Comparison of ENCODE assay signal across 2 cellular contexts in the genomic region with DNA sequence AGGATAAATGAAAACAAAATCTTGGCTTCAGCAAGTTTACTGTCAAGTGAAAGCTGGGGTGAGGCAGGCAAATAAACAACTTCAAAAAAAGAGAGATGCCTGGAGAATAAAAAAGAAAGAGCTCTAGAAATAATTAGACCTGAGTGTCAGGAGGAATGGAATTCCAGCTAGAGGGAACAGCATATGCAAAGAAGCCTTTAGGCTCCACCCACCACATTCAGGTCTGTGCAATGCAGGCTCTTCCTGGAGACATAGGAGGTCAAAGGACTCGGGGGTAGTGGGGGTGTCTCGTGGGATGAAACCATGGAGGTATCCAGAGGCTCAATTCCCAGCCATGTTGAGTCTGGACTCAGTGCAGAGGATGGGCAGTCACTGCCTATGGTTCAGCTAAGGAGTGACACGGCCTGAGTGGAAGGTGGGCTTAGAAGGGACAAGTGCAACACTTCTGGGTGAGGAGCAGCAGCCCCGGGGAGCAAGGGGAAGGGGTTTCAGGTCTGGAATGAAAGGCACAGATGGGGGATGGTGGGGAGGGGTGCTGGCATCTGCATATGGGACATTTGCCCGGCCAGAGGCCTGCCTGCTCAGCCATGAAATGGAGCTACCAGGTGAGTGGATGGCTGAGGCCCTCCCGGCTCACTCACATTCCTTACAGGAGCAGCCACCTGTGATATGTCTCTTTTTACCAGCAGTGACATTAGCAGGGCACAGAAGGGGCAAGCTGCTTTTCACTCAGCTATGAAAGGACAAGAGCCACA.
TF ChIP-seq lines count a peak whose summit lies in the region.

No MANE protein-coding gene starts in this region.

TF ChIP-seq in GM23338, 12 proteins besides CTCF, POLR2A, EP300 and RAD21 (continued from another document):
- TF ChIP-seq, protein P1, sequence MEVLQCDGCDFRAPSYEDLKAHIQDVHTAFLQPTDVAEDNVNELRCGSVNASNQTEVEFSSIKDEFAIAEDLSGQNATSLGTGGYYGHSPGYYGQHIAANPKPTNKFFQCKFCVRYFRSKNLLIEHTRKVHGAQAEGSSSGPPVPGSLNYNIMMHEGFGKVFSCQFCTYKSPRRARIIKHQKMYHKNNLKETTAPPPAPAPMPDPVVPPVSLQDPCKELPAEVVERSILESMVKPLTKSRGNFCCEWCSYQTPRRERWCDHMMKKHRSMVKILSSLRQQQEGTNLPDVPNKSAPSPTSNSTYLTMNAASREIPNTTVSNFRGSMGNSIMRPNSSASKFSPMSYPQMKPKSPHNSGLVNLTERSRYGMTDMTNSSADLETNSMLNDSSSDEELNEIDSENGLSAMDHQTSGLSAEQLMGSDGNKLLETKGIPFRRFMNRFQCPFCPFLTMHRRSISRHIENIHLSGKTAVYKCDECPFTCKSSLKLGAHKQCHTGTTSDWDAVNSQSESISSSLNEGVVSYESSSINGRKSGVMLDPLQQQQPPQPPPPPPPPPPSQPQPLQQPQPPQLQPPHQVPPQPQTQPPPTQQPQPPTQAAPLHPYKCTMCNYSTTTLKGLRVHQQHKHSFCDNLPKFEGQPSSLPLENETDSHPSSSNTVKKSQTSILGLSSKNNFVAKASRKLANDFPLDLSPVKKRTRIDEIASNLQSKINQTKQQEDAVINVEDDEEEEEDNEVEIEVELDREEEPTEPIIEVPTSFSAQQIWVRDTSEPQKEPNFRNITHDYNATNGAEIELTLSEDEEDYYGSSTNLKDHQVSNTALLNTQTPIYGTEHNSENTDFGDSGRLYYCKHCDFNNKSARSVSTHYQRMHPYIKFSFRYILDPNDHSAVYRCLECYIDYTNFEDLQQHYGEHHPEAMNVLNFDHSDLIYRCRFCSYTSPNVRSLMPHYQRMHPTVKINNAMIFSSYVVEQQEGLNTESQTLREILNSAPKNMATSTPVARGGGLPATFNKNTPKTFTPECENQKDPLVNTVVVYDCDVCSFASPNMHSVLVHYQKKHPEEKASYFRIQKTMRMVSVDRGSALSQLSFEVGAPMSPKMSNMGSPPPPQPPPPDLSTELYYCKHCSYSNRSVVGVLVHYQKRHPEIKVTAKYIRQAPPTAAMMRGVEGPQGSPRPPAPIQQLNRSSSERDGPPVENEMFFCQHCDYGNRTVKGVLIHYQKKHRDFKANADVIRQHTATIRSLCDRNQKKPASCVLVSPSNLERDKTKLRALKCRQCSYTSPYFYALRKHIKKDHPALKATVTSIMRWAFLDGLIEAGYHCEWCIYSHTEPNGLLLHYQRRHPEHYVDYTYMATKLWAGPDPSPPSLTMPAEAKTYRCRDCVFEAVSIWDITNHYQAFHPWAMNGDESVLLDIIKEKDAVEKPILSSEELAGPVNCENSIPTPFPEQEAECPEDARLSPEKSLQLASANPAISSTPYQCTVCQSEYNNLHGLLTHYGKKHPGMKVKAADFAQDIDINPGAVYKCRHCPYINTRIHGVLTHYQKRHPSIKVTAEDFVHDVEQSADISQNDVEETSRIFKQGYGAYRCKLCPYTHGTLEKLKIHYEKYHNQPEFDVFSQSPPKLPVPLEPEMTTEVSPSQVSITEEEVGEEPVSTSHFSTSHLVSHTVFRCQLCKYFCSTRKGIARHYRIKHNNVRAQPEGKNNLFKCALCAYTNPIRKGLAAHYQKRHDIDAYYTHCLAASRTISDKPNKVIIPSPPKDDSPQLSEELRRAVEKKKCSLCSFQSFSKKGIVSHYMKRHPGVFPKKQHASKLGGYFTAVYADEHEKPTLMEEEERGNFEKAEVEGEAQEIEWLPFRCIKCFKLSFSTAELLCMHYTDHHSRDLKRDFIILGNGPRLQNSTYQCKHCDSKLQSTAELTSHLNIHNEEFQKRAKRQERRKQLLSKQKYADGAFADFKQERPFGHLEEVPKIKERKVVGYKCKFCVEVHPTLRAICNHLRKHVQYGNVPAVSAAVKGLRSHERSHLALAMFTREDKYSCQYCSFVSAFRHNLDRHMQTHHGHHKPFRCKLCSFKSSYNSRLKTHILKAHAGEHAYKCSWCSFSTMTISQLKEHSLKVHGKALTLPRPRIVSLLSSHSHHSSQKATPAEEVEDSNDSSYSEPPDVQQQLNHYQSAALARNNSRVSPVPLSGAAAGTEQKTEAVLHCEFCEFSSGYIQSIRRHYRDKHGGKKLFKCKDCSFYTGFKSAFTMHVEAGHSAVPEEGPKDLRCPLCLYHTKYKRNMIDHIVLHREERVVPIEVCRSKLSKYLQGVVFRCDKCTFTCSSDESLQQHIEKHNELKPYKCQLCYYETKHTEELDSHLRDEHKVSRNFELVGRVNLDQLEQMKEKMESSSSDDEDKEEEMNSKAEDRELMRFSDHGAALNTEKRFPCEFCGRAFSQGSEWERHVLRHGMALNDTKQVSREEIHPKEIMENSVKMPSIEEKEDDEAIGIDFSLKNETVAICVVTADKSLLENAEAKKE (CRISPR knock-in tag; IDR thresholded peaks at IDR 0.05): no peak
- TF ChIP-seq EZH2phosphoT487 (IDR thresholded peaks at IDR 0.05; ENCODE audit: unreplicated experiment) (no peak), ZNF114 (CRISPR knock-in tag; IDR thresholded peaks at IDR 0.05) (no peak), NANOG (IDR thresholded peaks at IDR 0.05; ENCODE audit: borderline replicate concordance) (no peak), POLR2AphosphoS5 (IDR thresholded peaks at IDR 0.05; ENCODE audit: low read depth) (no peak), JUNB (IDR thresholded peaks at IDR 0.05; ENCODE audit: unreplicated experiment) (no peak), ZNF331 (CRISPR knock-in tag; IDR thresholded peaks at IDR 0.05; ENCODE audit: low read depth) (no peak)
- TF ChIP-seq, protein P2, sequence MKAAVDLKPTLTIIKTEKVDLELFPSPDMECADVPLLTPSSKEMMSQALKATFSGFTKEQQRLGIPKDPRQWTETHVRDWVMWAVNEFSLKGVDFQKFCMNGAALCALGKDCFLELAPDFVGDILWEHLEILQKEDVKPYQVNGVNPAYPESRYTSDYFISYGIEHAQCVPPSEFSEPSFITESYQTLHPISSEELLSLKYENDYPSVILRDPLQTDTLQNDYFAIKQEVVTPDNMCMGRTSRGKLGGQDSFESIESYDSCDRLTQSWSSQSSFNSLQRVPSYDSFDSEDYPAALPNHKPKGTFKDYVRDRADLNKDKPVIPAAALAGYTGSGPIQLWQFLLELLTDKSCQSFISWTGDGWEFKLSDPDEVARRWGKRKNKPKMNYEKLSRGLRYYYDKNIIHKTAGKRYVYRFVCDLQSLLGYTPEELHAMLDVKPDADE (IDR thresholded peaks at IDR 0.05): no peak

TF ChIP-seq in Ishikawa, 13 proteins besides CTCF, POLR2A, EP300 and RAD21 (continued from another document):
- TF ChIP-seq, protein P3, sequence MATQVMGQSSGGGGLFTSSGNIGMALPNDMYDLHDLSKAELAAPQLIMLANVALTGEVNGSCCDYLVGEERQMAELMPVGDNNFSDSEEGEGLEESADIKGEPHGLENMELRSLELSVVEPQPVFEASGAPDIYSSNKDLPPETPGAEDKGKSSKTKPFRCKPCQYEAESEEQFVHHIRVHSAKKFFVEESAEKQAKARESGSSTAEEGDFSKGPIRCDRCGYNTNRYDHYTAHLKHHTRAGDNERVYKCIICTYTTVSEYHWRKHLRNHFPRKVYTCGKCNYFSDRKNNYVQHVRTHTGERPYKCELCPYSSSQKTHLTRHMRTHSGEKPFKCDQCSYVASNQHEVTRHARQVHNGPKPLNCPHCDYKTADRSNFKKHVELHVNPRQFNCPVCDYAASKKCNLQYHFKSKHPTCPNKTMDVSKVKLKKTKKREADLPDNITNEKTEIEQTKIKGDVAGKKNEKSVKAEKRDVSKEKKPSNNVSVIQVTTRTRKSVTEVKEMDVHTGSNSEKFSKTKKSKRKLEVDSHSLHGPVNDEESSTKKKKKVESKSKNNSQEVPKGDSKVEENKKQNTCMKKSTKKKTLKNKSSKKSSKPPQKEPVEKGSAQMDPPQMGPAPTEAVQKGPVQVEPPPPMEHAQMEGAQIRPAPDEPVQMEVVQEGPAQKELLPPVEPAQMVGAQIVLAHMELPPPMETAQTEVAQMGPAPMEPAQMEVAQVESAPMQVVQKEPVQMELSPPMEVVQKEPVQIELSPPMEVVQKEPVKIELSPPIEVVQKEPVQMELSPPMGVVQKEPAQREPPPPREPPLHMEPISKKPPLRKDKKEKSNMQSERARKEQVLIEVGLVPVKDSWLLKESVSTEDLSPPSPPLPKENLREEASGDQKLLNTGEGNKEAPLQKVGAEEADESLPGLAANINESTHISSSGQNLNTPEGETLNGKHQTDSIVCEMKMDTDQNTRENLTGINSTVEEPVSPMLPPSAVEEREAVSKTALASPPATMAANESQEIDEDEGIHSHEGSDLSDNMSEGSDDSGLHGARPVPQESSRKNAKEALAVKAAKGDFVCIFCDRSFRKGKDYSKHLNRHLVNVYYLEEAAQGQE (IDR thresholded peaks at IDR 0.05; ENCODE audit: low read depth): no peak
- TF ChIP-seq NFIC (IDR thresholded peaks at IDR 0.05): peak; percentile 46; the same call in 1 of the 2 replicates
